In the genomic region with DNA sequence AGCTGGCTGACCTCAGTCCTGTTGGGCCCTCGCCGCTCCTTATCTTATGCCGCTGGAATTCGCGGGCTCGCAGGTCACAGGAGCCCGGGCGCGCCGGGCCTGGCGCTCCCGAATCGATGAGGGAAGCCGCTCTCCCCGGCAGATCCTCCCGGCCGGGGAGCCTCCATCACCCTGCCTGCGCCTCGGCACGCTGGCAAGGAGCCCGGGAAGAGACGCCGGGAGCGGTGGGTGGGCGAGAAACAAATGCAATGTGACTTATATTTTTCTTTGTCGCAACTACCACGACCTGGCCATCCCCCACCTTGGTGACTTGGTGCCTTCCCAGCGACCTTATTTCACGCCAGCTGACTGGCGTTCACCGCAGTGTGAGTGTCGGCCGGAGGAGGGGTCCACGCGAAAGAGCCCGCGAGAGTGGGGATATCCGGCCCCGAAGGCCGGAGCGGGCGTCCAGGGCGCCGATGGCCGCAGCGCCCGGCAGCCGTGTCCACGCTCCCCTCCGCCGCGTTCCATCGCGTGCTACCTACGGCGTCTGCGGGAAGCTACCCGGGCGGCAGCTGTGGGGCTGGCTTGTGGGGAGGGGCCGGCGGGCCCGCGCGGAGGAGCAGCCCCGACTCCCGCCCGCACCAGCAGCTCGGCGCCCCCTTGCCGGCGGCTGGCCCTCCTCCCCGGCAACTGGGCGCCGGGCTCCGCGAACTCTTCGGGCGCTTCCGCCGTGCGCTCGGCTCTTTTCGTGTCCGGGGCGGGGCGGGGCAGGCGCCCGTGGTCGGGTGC, we compare ENCODE assay signal across 8 cellular contexts. TPM values are rescaled to one million over a fixed set of nuclear protein-coding genes. Genes with fewer than 3 reads are reported as not detected.
DNase-seq lines count a peak whose midpoint lies in the region; ATAC-seq, FAIRE-seq and TF ChIP-seq lines count a peak whose summit lies in the region.

No MANE protein-coding gene starts in this region.

- no peak for FAIRE-seq in D721Med (lab: Jason Lieb, UNC)

- H3K27me3 ChIP-seq in HUES48 (ENCODE audit: control insufficient read depth, insufficient read depth, low read length) (no peaks in the 10 kb centered on the region), esophagus (ENCODE audit: control insufficient read depth in 1 of 2, insufficient read depth in 2 of 2, low read length in 2 of 2) (no peaks in the 10 kb centered on the region), mucosa of stomach (ENCODE audit: control insufficient read depth, insufficient read depth, low read length) (no peaks in the 10 kb centered on the region)

- H3K4me3 ChIP-seq in HUES48 (ENCODE audit: low read depth, low read length) (peak overlapping the region; percentile 74), esophagus (ENCODE audit: low read depth in 1 of 2, low read length in 2 of 2) (peak overlapping the region; percentile 65 to 86), mucosa of stomach (ENCODE audit: low read length) (peak overlapping the region; percentile 57)

- peak overlapping the region; percentile 90 for H3K9ac ChIP-seq in HUES48 (ENCODE audit: low read depth, low read length)
- H3K9ac ChIP-seq in mucosa of stomach (ENCODE audit: low read length), result peak overlapping the region; percentile 76

- H3K9me3 ChIP-seq in HUES48 (ENCODE audit: control insufficient read depth, insufficient read depth, low read length), result no peaks in the 10 kb centered on the region
- no peaks in the 10 kb centered on the region for H3K9me3 ChIP-seq in esophagus (ENCODE audit: control insufficient read depth in 2 of 2, insufficient read depth in 1 of 2, low read depth in 1 of 2, low read length in 1 of 2)
- H3K9me3 ChIP-seq in mucosa of stomach (ENCODE audit: control insufficient read depth, low read length), result no peaks in the 10 kb centered on the region

- H3K27ac ChIP-seq in HUES48 (ENCODE audit: low read depth, low read length) (peak overlapping the region; percentile 97), esophagus (ENCODE audit: low read depth in 2 of 2, low read length in 1 of 2) (peak overlapping the region; percentile 84 to 88)

- H3K36me3 ChIP-seq in HUES48 (ENCODE audit: control insufficient read depth, insufficient read depth, low read length), result no peaks in the 10 kb centered on the region
- H3K36me3 ChIP-seq in esophagus (ENCODE audit: control insufficient read depth in 2 of 2, insufficient read depth in 2 of 2, low read length in 1 of 2), result no peaks in the 10 kb centered on the region
- H3K36me3 ChIP-seq in mucosa of stomach (ENCODE audit: control insufficient read depth, insufficient read depth, low read length), result no peaks in the 10 kb centered on the region

- WGBS in esophagus, 2 donors, result 1% methylated on average over 65 to 89 of the region's 89 CpGs

- peak; percentile 65 for ATAC-seq in GM21447 (IDR thresholded peaks at IDR 0.05; ENCODE audit: unreplicated experiment)

- H3K4me1 ChIP-seq in HUES48 (ENCODE audit: control insufficient read depth, insufficient read depth, low read length), result peaks cover 43% of the 10 kb centered on the region
- H3K4me1 ChIP-seq in esophagus (ENCODE audit: control insufficient read depth in 2 of 2, insufficient read depth in 2 of 2, low read length in 1 of 2), result no peaks in the 10 kb centered on the region
- peaks cover 11% of the 10 kb centered on the region for H3K4me1 ChIP-seq in mucosa of stomach (ENCODE audit: control insufficient read depth, insufficient read depth, low read length)

- TF ChIP-seq CTCF in D721Med (IDR thresholded peaks at IDR 0.05; ENCODE audit: insufficient read depth, missing control alignments), result no peak

- DNase-seq in D721Med (ENCODE audit: insufficient read length, low spot score), result peak; percentile 45
- DNase-seq in OCI-M1 (lab: John Stamatoyannopoulos, UW), result peak; percentile 97
- DNase-seq in activated T-cell treated with anti-CD3 and anti-CD28 coated beads, Interleukin-2, amount 50 U/mL, for 1 hour, result peak; percentile 90
- peak; percentile 91 for DNase-seq in stimulated activated CD8-positive, alpha-beta memory T cell treated with anti-CD3 and anti-CD28 coated beads, Interleukin-4, amount 100 ng/mL, for 48 hours

RNA-seq across cellular contexts. Expression of a gene that starts 0.5 kb away (rescaled TPM):
- 1 to 10 TPM; 2.5 to 6.8 TPM for polyA plus RNA-seq in esophagus

Comparison
In these comparisons a context has a peak if more than half of its experiments do, and no peak if none do; other contexts are left out.
1. Peak in every context shown above with its lines: DNase-seq, ATAC-seq, H3K4me3 ChIP-seq and H3K27ac ChIP-seq.
2. DNase-seq: peak in every context shown above with its lines; median percentile 97 in OCI-M1; 91 in stimulated activated CD8-positive, alpha-beta memory T cell treated with anti-CD3 and anti-CD28 coated beads, Interleukin-4, amount 100 ng/mL, for 48 hours; 90 in activated T-cell treated with anti-CD3 and anti-CD28 coated beads, Interleukin-2, amount 50 U/mL, for 1 hour; 45 in D721Med.